25 cellular contexts compared by ENCODE assay signal in genomic region chr20:9258891-9259290, GRCh38.
DNase-seq lines count a peak whose midpoint lies in the region; ATAC-seq, FAIRE-seq and TF ChIP-seq lines count a peak whose summit lies in the region.
"Had no signal": no experiment of that assay in that cellular context is flagged by ENCODE, and none has a peak within 500 bp of the region (broad histone marks: within the 10 kb centered on the region; RNA-seq: fewer than 3 reads in every experiment).

No MANE protein-coding gene starts in this region.

- no TSS peak for BruUV-seq in endothelial cell of umbilical vein (replicated peaks; lab: Mats Ljungman, UMichigan)

- FAIRE-seq in endothelial cell of umbilical vein (lab: Jason Lieb, UNC), result no peak
- FAIRE-seq: GM12878, HepG2, K562 had no signal

- H3K4me3 ChIP-seq in left ventricle myocardium inferior (no peak overlapping the region), RWPE2 (ENCODE audit: severe bottlenecking) (no peak overlapping the region), endothelial cell of umbilical vein (replicated peaks in 1 of 3; ENCODE audit: insufficient read depth in 1 of 3, low read depth in 1 of 3, low read length in 3 of 3) (no peak overlapping the region), upper lobe of right lung (no peak overlapping the region), MG63 (no peak overlapping the region)
- H3K4me3 ChIP-seq: GM12878, HAP-1, K562 had no signal

- H3K27me3 ChIP-seq in left ventricle myocardium inferior (ENCODE audit: low read depth), result no peaks in the 10 kb centered on the region
- H3K27me3 ChIP-seq in RWPE2 (ENCODE audit: insufficient read depth, poor library complexity, severe bottlenecking), result no peaks in the 10 kb centered on the region
- no peaks in the 10 kb centered on the region for H3K27me3 ChIP-seq in endothelial cell of umbilical vein (ENCODE audit: control insufficient read depth in 2 of 2, insufficient read depth in 2 of 2, low read length in 2 of 2)
- H3K27me3 ChIP-seq in upper lobe of right lung, result no peaks in the 10 kb centered on the region
- H3K27me3 ChIP-seq in MG63, result no peaks in the 10 kb centered on the region

- DNase-seq in left ventricle myocardium inferior (no peak), cardiac septum (ENCODE audit: low spot score) (no peak), RWPE2 (ENCODE audit: low spot score) (no peak), endothelial cell of umbilical vein (ENCODE audit: low read depth, low spot score) (peak; percentile 47), upper lobe of right lung (no peak), EL (no peak), MG63 (no peak)
- DNase-seq: Caco-2; CD4-positive, alpha-beta memory T cell; DMS 273 treated with DMSO at 0.1 percent for 48 hours; DMS79 treated with DMSO at 0.1 percent for 48 hours; MM.1S; NCI-H1105 treated with DMSO at 0.1 percent for 48 hours; NCI-H1694; NCI-H2081; NCI-H2171; NCI-H524 treated with DMSO at 0.1 percent for 48 hours; NCI-H82; OCI-M1 had no signal

- H3K36me3 ChIP-seq in left ventricle myocardium inferior (no peaks in the 10 kb centered on the region), RWPE2 (ENCODE audit: low read depth) (no peaks in the 10 kb centered on the region), endothelial cell of umbilical vein (ENCODE audit: control insufficient read depth in 2 of 2, extremely low read depth in 1 of 2, insufficient read depth in 2 of 2, low read length in 2 of 2) (no peaks in the 10 kb centered on the region), upper lobe of right lung (no peaks in the 10 kb centered on the region), MG63 (no peaks in the 10 kb centered on the region)
- H3K36me3 ChIP-seq: HAP-1 had no signal

- H2AFZ ChIP-seq in endothelial cell of umbilical vein (ENCODE audit: low read depth, low read length), result no peak overlapping the region

- CTCF ChIA-PET in endothelial cell of umbilical vein (lab: Charles Lee), result no interaction called here

- intact Hi-C loops in left ventricle myocardium inferior (cut with micrococcal nuclease) (no loop called here), cardiac septum (cut with DNase I) (no loop called here), endothelial cell of umbilical vein (cut with micrococcal nuclease) (no loop called here), upper lobe of right lung (cut with DNase I) (no loop called here)

- TF ChIP-seq CTCF in left ventricle myocardium inferior (IDR thresholded peaks at IDR 0.05; ENCODE audit: borderline replicate concordance) (no peak), RWPE2 (IDR thresholded peaks at IDR 0.05; ENCODE audit: poor library complexity, severe bottlenecking) (no peak), endothelial cell of umbilical vein (IDR thresholded peaks at IDR 0.05; ENCODE audit: extremely low read depth in 1 of 2, insufficient read depth in 1 of 2, low read depth in 1 of 2, low read length in 2 of 2) (no peak), upper lobe of right lung (IDR thresholded peaks at IDR 0.05) (no peak)

- H3K4me1 ChIP-seq in left ventricle myocardium inferior, result peaks cover 48% of the 10 kb centered on the region
- peaks cover 6% of the 10 kb centered on the region for H3K4me1 ChIP-seq in RWPE2 (ENCODE audit: insufficient read depth, poor library complexity, severe bottlenecking)
- H3K4me1 ChIP-seq in endothelial cell of umbilical vein (ENCODE audit: control insufficient read depth, extremely low read depth, insufficient read depth, low read length), result no peaks in the 10 kb centered on the region
- no peaks in the 10 kb centered on the region for H3K4me1 ChIP-seq in upper lobe of right lung
- H3K4me1 ChIP-seq: Caco-2 had no signal

- no peaks in the 10 kb centered on the region for H3K9me1 ChIP-seq in endothelial cell of umbilical vein (replicated peaks; ENCODE audit: control insufficient read depth, extremely low read depth, insufficient read depth, low read length)

- no peak overlapping the region for H3K4me2 ChIP-seq in endothelial cell of umbilical vein (ENCODE audit: insufficient read depth, low read length)

- no peaks in the 10 kb centered on the region for H3K79me2 ChIP-seq in endothelial cell of umbilical vein (ENCODE audit: control insufficient read depth, insufficient read depth, low read length)

- POLR2A ChIA-PET in endothelial cell of umbilical vein (lab: Charles Lee), result no interaction called here

- dilution Hi-C loops in endothelial cell of umbilical vein (cut with MboI; ENCODE audit: extremely low pct_ligation_motif_present, low sequenced_read_pairs), result no loop called here

- H3K9me3 ChIP-seq in left ventricle myocardium inferior (replicated peaks), result no peaks in the 10 kb centered on the region
- H3K9me3 ChIP-seq in RWPE2 (ENCODE audit: severe bottlenecking), result no peaks in the 10 kb centered on the region
- H3K9me3 ChIP-seq in endothelial cell of umbilical vein (replicated peaks; ENCODE audit: control insufficient read depth, insufficient read depth, low read length), result no peaks in the 10 kb centered on the region
- no peaks in the 10 kb centered on the region for H3K9me3 ChIP-seq in upper lobe of right lung
- no peaks in the 10 kb centered on the region for H3K9me3 ChIP-seq in MG63
- H3K9me3 ChIP-seq: Caco-2, HAP-1 had no signal

- no peak overlapping the region for H3K9ac ChIP-seq in endothelial cell of umbilical vein (replicated peaks; ENCODE audit: extremely low read depth, insufficient read depth, low read length)

- no peaks in the 10 kb centered on the region for H4K20me1 ChIP-seq in endothelial cell of umbilical vein (replicated peaks; ENCODE audit: control insufficient read depth, extremely low read depth, insufficient read depth, low read length)

- no peak for ATAC-seq in RWPE2 (ENCODE audit: low read depth)
- peak; percentile 30 for ATAC-seq in upper lobe of right lung
- no peak for ATAC-seq in GM18519 (IDR thresholded peaks at IDR 0.05; ENCODE audit: low FRiP score, unreplicated experiment)
- ATAC-seq: GM12878, HepG2, K562 had no signal

- TF ChIP-seq POLR2A in endothelial cell of umbilical vein (IDR thresholded peaks at IDR 0.05; ENCODE audit: low read depth, low read length), result no peak

- H3K27ac ChIP-seq in left ventricle myocardium inferior (replicated peaks) (peak overlapping the region; percentile 57), RWPE2 (ENCODE audit: poor library complexity, severe bottlenecking) (peak overlapping the region; percentile 18), endothelial cell of umbilical vein (ENCODE audit: insufficient read depth, low read depth, low read length) (no peak overlapping the region), upper lobe of right lung (no peak overlapping the region)
- H3K27ac ChIP-seq: HL-60 had no signal

TF ChIP-seq in endothelial cell of umbilical vein, 7 proteins besides CTCF, POLR2A, EP300 and RAD21:
- no peak for TF ChIP-seq MYC (IDR thresholded peaks at IDR 0.05; ENCODE audit: low read depth, low read length)
- no peak for TF ChIP-seq JUN (IDR thresholded peaks at IDR 0.05; ENCODE audit: borderline replicate concordance, insufficient read depth, insufficient read length, low read depth)
- TF ChIP-seq MAX (IDR thresholded peaks at IDR 0.05; ENCODE audit: insufficient read depth, insufficient read length), result no peak
- TF ChIP-seq POLR2AphosphoS5 (IDR thresholded peaks at IDR 0.05; ENCODE audit: insufficient read depth, low read depth, low read length), result no peak
- no peak for TF ChIP-seq FOS (IDR thresholded peaks at IDR 0.05; ENCODE audit: borderline replicate concordance, insufficient read depth, low read length)
- no peak for TF ChIP-seq GATA2 (IDR thresholded peaks at IDR 0.05; ENCODE audit: insufficient read depth, insufficient read length, low read depth, low read length)

Comparison
In these comparisons a context has a peak if more than half of its experiments do, and no peak if none do; other contexts are left out.
1. H3K27ac ChIP-seq: peak in left ventricle myocardium inferior (single experiment) and RWPE2 (single experiment); none in endothelial cell of umbilical vein (single experiment) and upper lobe of right lung (single experiment).